Comparison of ENCODE assay signal across 8 cellular contexts in the genomic region with DNA sequence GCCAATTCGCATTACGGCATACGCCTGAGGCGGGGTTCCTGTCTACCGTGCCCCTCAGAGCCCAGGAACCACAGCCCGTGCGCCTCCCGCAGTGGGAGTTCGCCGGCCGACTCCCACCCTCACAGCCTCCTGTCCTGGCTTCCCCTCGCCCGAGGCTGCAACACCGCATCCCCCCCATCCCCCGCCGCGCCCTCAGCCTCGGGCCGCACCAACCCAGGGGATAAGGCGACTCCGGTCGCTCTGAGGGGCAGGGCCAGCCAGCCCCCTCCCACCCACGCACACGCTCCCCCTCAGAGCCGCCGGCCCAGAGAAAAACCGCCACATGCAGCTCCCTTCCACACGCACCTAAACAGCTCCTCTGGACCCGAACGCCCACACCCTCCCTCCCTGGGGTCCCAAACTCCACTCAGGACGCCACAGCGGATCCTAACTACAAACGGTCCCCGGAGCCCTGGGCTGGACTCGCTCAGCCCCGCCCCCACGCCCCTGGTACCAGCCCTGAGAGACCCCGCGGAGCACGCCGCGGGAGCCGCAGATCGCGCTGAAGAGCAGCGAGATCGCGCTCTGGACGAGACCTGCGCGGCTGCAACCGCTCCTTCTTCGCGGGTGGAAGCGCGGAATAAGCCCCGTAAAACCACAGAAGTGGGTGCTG. TPM values are rescaled to one million over a fixed set of nuclear protein-coding genes. Genes with fewer than 3 reads are reported as not detected.
A peak's percentile ranks its signal among the peaks of the same experiment; 100 is the strongest.
DNase-seq lines count a peak whose midpoint lies in the region; ATAC-seq and TF ChIP-seq lines count a peak whose summit lies in the region.

A gene with protein sequence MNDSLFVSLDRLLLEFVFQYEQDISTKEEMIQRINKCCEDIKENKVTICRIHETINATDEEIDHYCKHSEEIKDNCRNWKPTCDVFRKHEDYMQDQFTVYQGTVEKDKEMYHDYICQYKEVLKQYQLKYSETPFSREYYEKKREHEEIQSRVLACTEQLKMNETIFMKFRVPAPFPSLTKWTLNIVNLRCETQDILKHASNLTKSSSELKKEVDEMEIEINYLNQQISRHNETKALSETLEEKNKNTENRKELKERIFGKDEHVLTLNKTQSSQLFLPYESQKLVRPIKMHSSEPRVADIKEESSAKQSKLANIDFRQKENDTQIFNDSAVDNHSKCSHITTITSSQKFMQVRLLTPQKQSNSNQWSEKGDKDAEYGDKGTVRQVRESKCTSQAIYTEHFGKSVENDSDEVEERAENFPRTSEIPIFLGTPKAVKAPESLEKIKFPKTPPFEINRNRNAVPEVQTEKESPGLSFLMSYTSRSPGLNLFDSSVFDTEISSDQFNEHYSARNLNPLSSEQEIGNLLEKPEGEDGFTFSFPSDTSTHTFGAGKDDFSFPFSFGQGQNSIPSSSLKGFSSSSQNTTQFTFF (minus strand): TSS at position 464 of the 652 bp plus-strand sequence. CDS start 985 bp downstream, outside the sequence.

- no peak within 1 kb of the TSS for H3K9ac ChIP-seq in fibroblast of lung (ENCODE audit: insufficient read depth, low read length)

- H3K27me3 ChIP-seq in fibroblast of lung (ENCODE audit: control insufficient read depth, insufficient read depth, low read length), result peaks cover 10% of the 10 kb centered on the region
- peaks cover 0 to 7% (median 0%) of the 10 kb centered on the region in 3 donors for H3K27me3 ChIP-seq in gastrocnemius medialis
- peaks cover 14 to 29% of the 10 kb centered on the region in 2 donors for H3K27me3 ChIP-seq in right atrium auricular region

- no peaks in the 10 kb centered on the region for H3K9me3 ChIP-seq in fibroblast of lung (ENCODE audit: control insufficient read depth, insufficient read depth, low read depth, low read length)
- H3K9me3 ChIP-seq in gastrocnemius medialis, result no peaks in the 10 kb centered on the region
- peaks cover 0 to 15% of the 10 kb centered on the region in 2 donors for H3K9me3 ChIP-seq in right atrium auricular region

- H3K4me2 ChIP-seq in fibroblast of lung (ENCODE audit: extremely low read depth, insufficient read depth, low read length), result peak within 1 kb of the TSS; percentile 8

- H3K36me3 ChIP-seq in fibroblast of lung (ENCODE audit: control insufficient read depth, insufficient read depth, low read length), result no peaks in the 10 kb centered on the region
- H3K36me3 ChIP-seq in gastrocnemius medialis, result no peaks in the 10 kb centered on the region
- H3K36me3 ChIP-seq in right atrium auricular region, result no peaks in the 10 kb centered on the region

- H2AFZ ChIP-seq in fibroblast of lung (ENCODE audit: low read length), result no peak within 1 kb of the TSS

- DNase-seq in GM13977 (ENCODE audit: low spot score) (peak; percentile 24), NCI-H524 treated with DMSO at 0.1 percent for 48 hours (lab: John Stamatoyannopoulos, UW) (peak; percentile 41), fibroblast of lung (ENCODE audit: low read depth in 2 of 2) (peak; percentile 36 to 51), gastrocnemius medialis (no peak), NCI-H2029 treated with DMSO at 0.1 percent for 48 hours (lab: John Stamatoyannopoulos, UW) (no peak), GM20000 (ENCODE audit: low spot score) (no peak), right atrium auricular region (ENCODE audit: low spot score) (no peak)

- in situ Hi-C loops in GM13977 (cut with MboI; ENCODE audit: low pct_unique_long_range_greater_than_20kb, low sequenced_read_pairs, unreplicated experiment), result no loop called here
- in situ Hi-C loops in gastrocnemius medialis (cut with MboI; ENCODE audit: low sequenced_read_pairs in 4 of 4), result no loop called here

- H3K4me1 ChIP-seq in fibroblast of lung (ENCODE audit: control insufficient read depth, extremely low read depth, insufficient read depth, low read length), result no peaks in the 10 kb centered on the region
- H3K4me1 ChIP-seq in gastrocnemius medialis, result peaks cover 7 to 10% of the 10 kb centered on the region in 2 donors
- H3K4me1 ChIP-seq in right atrium auricular region, result peaks cover 0 to 11% of the 10 kb centered on the region in 2 donors

- no peak within 1 kb of the TSS for H3K27ac ChIP-seq in fibroblast of lung (ENCODE audit: insufficient read depth, low read length)
- H3K27ac ChIP-seq in gastrocnemius medialis, result no peak within 1 kb of the TSS
- no peak within 1 kb of the TSS for H3K27ac ChIP-seq in right atrium auricular region

- intact Hi-C loops in gastrocnemius medialis (cut with DNase I; ENCODE audit: low total_unique reads), result no loop called here

- ATAC-seq in gastrocnemius medialis (peak; percentile 75), GM18519 (IDR thresholded peaks at IDR 0.05; ENCODE audit: low FRiP score, unreplicated experiment) (no peak)

- H3K4me3 ChIP-seq in fibroblast of lung (replicated peaks in 1 of 4; ENCODE audit: control extremely low read depth in 1 of 4, insufficient read depth in 1 of 4, low read depth in 3 of 4, low read length in 4 of 4) (peak within 1 kb of the TSS in 2 of 4 experiments; percentile 32 to 44), gastrocnemius medialis (peak within 1 kb of the TSS; percentile 54 to 63 (median 58)), right atrium auricular region (peak within 1 kb of the TSS in 1 of 2 donors; percentile 27)

- TF ChIP-seq CTCF in GM13977 (IDR thresholded peaks at IDR 0.05; ENCODE audit: extremely low read depth, insufficient read depth, missing control alignments) (no peak), fibroblast of lung (conservative IDR thresholded peaks at IDR 0.05 in 1 of 2, IDR thresholded peaks at IDR 0.05 in 1 of 2; ENCODE audit: low read depth in 1 of 2, low read length in 2 of 2) (no peak), gastrocnemius medialis (IDR thresholded peaks at IDR 0.05 in 4 of 5, conservative IDR thresholded peaks at IDR 0.05 in 1 of 5) (no peak), GM20000 (IDR thresholded peaks at IDR 0.05; ENCODE audit: extremely low read depth, missing control alignments) (no peak), right atrium auricular region (IDR thresholded peaks at IDR 0.05) (no peak)

- no peaks in the 10 kb centered on the region for H4K20me1 ChIP-seq in fibroblast of lung (ENCODE audit: control insufficient read depth, extremely low read depth, insufficient read depth, low read length)

- no peak for TF ChIP-seq POLR2A in gastrocnemius medialis (IDR thresholded peaks at IDR 0.05)

- no peaks in the 10 kb centered on the region for H3K79me2 ChIP-seq in fibroblast of lung (ENCODE audit: control insufficient read depth, insufficient read depth, low read length)

RNA-seq across cellular contexts. Expression of the gene that starts here (rescaled TPM):
- total RNA-seq in fibroblast of lung (not detected in 2 replicates), gastrocnemius medialis (1 to 10 TPM; 1.1 to 3.3 (median 2.4) TPM), right atrium auricular region (not detected)
- polyA plus RNA-seq in fibroblast of lung, result 0.01 and 0.06 TPM in 2 replicates
- 0.08 TPM in 1 of 2 replicates, not detected in the other for polyA plus RNA-seq in fibroblast of lung (2012)
- not detected in 2 replicates for polyA minus RNA-seq in fibroblast of lung (ENCODE audit: low replicate concordance)

Comparison
In these comparisons a context has a peak if more than half of its experiments do, and no peak if none do; other contexts are left out.
1. Peak in DNase-seq and H3K4me2 ChIP-seq in fibroblast of lung; RNA of the gene not detected or under 1 TPM.
2. DNase-seq: peak in GM13977 (single experiment) and NCI-H524 treated with DMSO at 0.1 percent for 48 hours (single experiment); none in gastrocnemius medialis (0 of 2), NCI-H2029 treated with DMSO at 0.1 percent for 48 hours (single experiment), GM20000 (single experiment) and right atrium auricular region (single experiment).